Comparison of ENCODE assay signal across 27 cellular contexts in genomic region chr1:36880155-36881070, GRCh38.
DNase-seq lines count a peak whose midpoint lies in the region; ATAC-seq and TF ChIP-seq lines count a peak whose summit lies in the region.
"Had no signal": no experiment of that assay in that cellular context is flagged by ENCODE, and none has a peak within 500 bp of the region (broad histone marks: within the 10 kb centered on the region; RNA-seq: fewer than 3 reads in every experiment).

No MANE protein-coding gene starts in this region.

- H3K27me3 Mint-ChIP-seq in osteocyte (ENCODE audit: unreplicated experiment): no peaks in the 10 kb centered on the region
- H3K27me3 Mint-ChIP-seq in immature natural killer cell (ENCODE audit: low read depth in 3 of 3): peaks cover 0 to 11% (median 9%) of the 10 kb centered on the region in 3 donors

- ATAC-seq in GM18861 (IDR thresholded peaks at IDR 0.05; ENCODE audit: unreplicated experiment): no peak
- ATAC-seq: gastroesophageal sphincter, left ventricle myocardium superior, PC-3, Right ventricle myocardium inferior had no signal

- no peaks in the 10 kb centered on the region for H3K4me1 Mint-ChIP-seq in osteocyte (ENCODE audit: unreplicated experiment)
- no peaks in the 10 kb centered on the region for H3K4me1 Mint-ChIP-seq in immature natural killer cell
- H3K4me1 Mint-ChIP-seq: nephron had no signal

- no peaks in the 10 kb centered on the region for H3K4me1 ChIP-seq in left ventricle myocardium inferior
- H3K4me1 ChIP-seq: gastroesophageal sphincter, parathyroid adenoma, sigmoid colon had no signal

- no peak overlapping the region for H3K27ac Mint-ChIP-seq in osteocyte (ENCODE audit: unreplicated experiment)
- H3K27ac Mint-ChIP-seq in immature natural killer cell: no peak overlapping the region
- H3K27ac Mint-ChIP-seq: dendritic cell treated with granulocyte-macrophage colony-stimulating factor and Interleukin-4, amounts not matched to agents 40 ng/mL and 50 ng/mL, for 4 days; nephron had no signal

- H3K9me3 Mint-ChIP-seq in osteocyte (ENCODE audit: unreplicated experiment) (no peaks in the 10 kb centered on the region), immature natural killer cell (no peaks in the 10 kb centered on the region)
- H3K9me3 Mint-ChIP-seq: dendritic cell treated with granulocyte-macrophage colony-stimulating factor and Interleukin-4, amounts not matched to agents 40 ng/mL and 50 ng/mL, for 4 days; nephron had no signal

- no peaks in the 10 kb centered on the region for H3K9me3 ChIP-seq in left ventricle myocardium inferior (replicated peaks)
- H3K9me3 ChIP-seq: BE2C, gastroesophageal sphincter, sigmoid colon, testis had no signal

- H3K27ac ChIP-seq in left ventricle myocardium inferior (replicated peaks): no peak overlapping the region
- H3K27ac ChIP-seq: gastroesophageal sphincter, parathyroid adenoma, sigmoid colon, testis had no signal

- H3K4me3 Mint-ChIP-seq in osteocyte (ENCODE audit: unreplicated experiment) (no peak overlapping the region), immature natural killer cell (no peak overlapping the region)
- H3K4me3 Mint-ChIP-seq: dendritic cell treated with granulocyte-macrophage colony-stimulating factor and Interleukin-4, amounts not matched to agents 40 ng/mL and 50 ng/mL, for 4 days; nephron had no signal

- TF ChIP-seq CTCF in left ventricle myocardium inferior (IDR thresholded peaks at IDR 0.05; ENCODE audit: borderline replicate concordance): no peak
- TF ChIP-seq CTCF in osteocyte (IDR thresholded peaks at IDR 0.05): no peak

- H3K27me3 ChIP-seq in left ventricle myocardium inferior (ENCODE audit: low read depth): peaks cover 83% of the 10 kb centered on the region
- H3K27me3 ChIP-seq: BE2C, sigmoid colon, testis had no signal

- no peaks in the 10 kb centered on the region for H3K36me3 ChIP-seq in left ventricle myocardium inferior
- H3K36me3 ChIP-seq: gastroesophageal sphincter, sigmoid colon had no signal

- no peaks in the 10 kb centered on the region for H3K36me3 Mint-ChIP-seq in osteocyte (ENCODE audit: unreplicated experiment)
- no peaks in the 10 kb centered on the region for H3K36me3 Mint-ChIP-seq in immature natural killer cell

- no peak overlapping the region for H3K4me3 ChIP-seq in left ventricle myocardium inferior
- H3K4me3 ChIP-seq: gastroesophageal sphincter, sigmoid colon, testis had no signal

- DNase-seq in cardiac septum (ENCODE audit: low spot score) (peak; percentile 69), left ventricle myocardium inferior (no peak), hepatic stellate cell (ENCODE audit: low spot score) (peak; percentile 1), osteocyte (ENCODE audit: extremely low spot score, unreplicated experiment) (peak; percentile 75), immature natural killer cell (no peak)
- no peak for DNase-seq in stimulated activated CD4-positive, alpha-beta T cell treated with anti-CD3 and anti-CD28 coated beads, Interleukin-12 subunit alpha, Interleukin-12 subunit beta, amount 100 ng/mL, for 4 hours
- DNase-seq: activated CD4-positive, alpha-beta T cell treated with anti-CD3 and anti-CD28 coated beads for 4 hours; activated gamma-delta T cell; BE2C; DMS153; hippocampal formation; left ventricle myocardium superior; NCI-H1092 treated with DMSO at 0.1 percent for 48 hours; NCI-H2029; NCI-H526; NK-92 treated with Interleukin-12 subunit alpha and Interleukin-12 subunit beta, amount 100 ng/mL, for 24 hours; PC-3; stimulated activated CD4-positive, alpha-beta T cell treated with anti-CD3 and anti-CD28 coated beads, Interleukin-15, amount 100 ng/mL, for 24 hours; stimulated activated naive CD4-positive, alpha-beta T cell treated with Interleukin-2 at 50 U/mL for 16 hours; testis had no signal

- intact Hi-C loops in cardiac septum (cut with DNase I): no loop called here
- intact Hi-C loops in left ventricle myocardium inferior (cut with micrococcal nuclease): no loop called here

Comparison
In these comparisons a context has a peak if more than half of its experiments do, and no peak if none do; other contexts are left out.
1. DNase-seq: peak in cardiac septum (single experiment), hepatic stellate cell (single experiment) and osteocyte (single experiment); none in left ventricle myocardium inferior (single experiment), immature natural killer cell (0 of 3) and stimulated activated CD4-positive, alpha-beta T cell treated with anti-CD3 and anti-CD28 coated beads, Interleukin-12 subunit alpha, Interleukin-12 subunit beta, amount 100 ng/mL, for 4 hours (single experiment).